17 cellular contexts compared by ENCODE assay signal in the genomic region with DNA sequence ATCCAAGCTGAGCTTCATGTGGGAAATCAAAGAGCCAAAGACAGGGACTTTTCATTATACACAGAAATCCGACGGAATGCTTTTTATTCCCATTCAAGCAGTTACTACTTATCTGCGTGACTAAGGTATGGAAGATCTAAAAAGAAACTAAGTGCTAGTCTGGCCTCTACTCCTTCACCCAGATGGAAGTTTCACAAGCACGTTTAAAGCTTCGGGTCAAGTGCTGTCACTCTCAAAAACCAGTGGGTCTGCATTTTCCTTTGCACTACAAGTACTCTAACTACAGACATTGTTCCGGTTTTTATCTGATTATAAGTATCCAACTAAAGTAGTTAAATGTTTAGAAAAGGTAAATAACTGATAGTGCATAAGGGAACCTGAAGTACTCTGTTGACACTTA. TPM values are rescaled to one million over a fixed set of nuclear protein-coding genes. Genes with fewer than 3 reads are reported as not detected.
DNase-seq lines count a peak whose midpoint lies in the region; ATAC-seq, FAIRE-seq and TF ChIP-seq lines count a peak whose summit lies in the region.
"Had no signal": no experiment of that assay in that cellular context is flagged by ENCODE, and none has a peak within 500 bp of the region (broad histone marks: within the 10 kb centered on the region; RNA-seq: fewer than 3 reads in every experiment).

No MANE protein-coding gene starts in this region.

- H3K4me1 Mint-ChIP-seq in type B pancreatic cell (ENCODE audit: unreplicated experiment), result peaks cover 12% of the 10 kb centered on the region

- H3K9me3 Mint-ChIP-seq in type B pancreatic cell, result no peaks in the 10 kb centered on the region
- H3K9me3 Mint-ChIP-seq: activated CD4-positive, alpha-beta T cell treated with anti-CD3 and anti-CD28 coated beads, Interleukin-2, amount 10 ng/mL, durations not matched to agents 7 days and 5 days; activated naive CD4-positive, alpha-beta T cell treated with anti-CD3 and anti-CD28 coated beads, Interleukin-2, amount 50 U/mL, for 24 hours; activated T-helper 1 cell treated with anti-CD3 and anti-CD28 coated beads, Interleukin-12 subunit alpha, Interleukin-12 subunit beta, Interleukin-2, Interleukin-4 antibody, amounts not matched to agents 30 ng/mL and 10 ng/mL and 1 ng/mL, durations not matched to agents 14 hours and 24 hours and 36 hours; CD8-positive, alpha-beta T cell; stimulated activated naive CD8-positive, alpha-beta T cell treated with anti-CD3 and anti-CD28 coated beads, Interleukin-15, Interleukin-2, amounts not matched to agents 100 ng/mL and 50 ng/mL, for 24 hours had no signal

- no peak overlapping the region for H3K9ac ChIP-seq in IMR-90 (ENCODE audit: low read depth, low read length)
- peak overlapping the region; percentile 69 for H3K9ac ChIP-seq in adipocyte (ENCODE audit: low read length)
- no peak overlapping the region for H3K9ac ChIP-seq in keratinocyte (ENCODE audit: control insufficient read depth, extremely low read depth, insufficient read depth, low read length)

- H4K5ac ChIP-seq in IMR-90 (ENCODE audit: low read depth, low read length), result peak overlapping the region; percentile 35; the same call in 1 of the 2 replicates

- H3K23ac ChIP-seq in IMR-90 (ENCODE audit: low read depth, low read length), result peak overlapping the region; percentile 29; the same call in 1 of the 2 replicates

- H2AFZ ChIP-seq in IMR-90 (replicated peaks; ENCODE audit: low read length, poor library complexity), result no peak overlapping the region
- H2AFZ ChIP-seq in keratinocyte (ENCODE audit: control insufficient read depth, low read length), result peak overlapping the region; percentile 42

- peak overlapping the region; percentile 54; the same call in 1 of the 2 replicates for H3K18ac ChIP-seq in IMR-90 (ENCODE audit: low read depth, low read length)

- H3K4me1 ChIP-seq in IMR-90 (ENCODE audit: control insufficient read depth, insufficient read depth, low read length) (no peaks in the 10 kb centered on the region), adipocyte (ENCODE audit: control insufficient read depth, insufficient read depth, low read length) (peaks cover 13% of the 10 kb centered on the region), keratinocyte (ENCODE audit: control insufficient read depth, extremely low read depth, insufficient read depth, low read length) (peaks cover 17% of the 10 kb centered on the region)
- H3K4me1 ChIP-seq: sigmoid colon, tibial artery had no signal

- no peaks in the 10 kb centered on the region for H3K36me3 ChIP-seq in IMR-90 (ENCODE audit: control insufficient read depth, insufficient read depth, low read length)
- H3K36me3 ChIP-seq in adipocyte (ENCODE audit: control insufficient read depth, insufficient read depth, low read length, severe bottlenecking), result no peaks in the 10 kb centered on the region
- no peaks in the 10 kb centered on the region for H3K36me3 ChIP-seq in keratinocyte (ENCODE audit: control insufficient read depth in 2 of 2, extremely low read depth in 1 of 2, insufficient read depth in 2 of 2, low read length in 2 of 2)
- H3K36me3 ChIP-seq: sigmoid colon, tibial artery, WERI-Rb-1 had no signal

- H4K20me1 ChIP-seq in IMR-90 (ENCODE audit: insufficient read depth, low read length) (no peaks in the 10 kb centered on the region), keratinocyte (ENCODE audit: control insufficient read depth, extremely low read depth, insufficient read depth, low read length) (no peaks in the 10 kb centered on the region)

- peaks cover 9% of the 10 kb centered on the region for H3K27me3 Mint-ChIP-seq in type B pancreatic cell

- peak overlapping the region; percentile 50 for H3K4me3 Mint-ChIP-seq in type B pancreatic cell
- H3K4me3 Mint-ChIP-seq: activated T-helper 1 cell treated with anti-CD3 and anti-CD28 coated beads, Interleukin-12 subunit alpha, Interleukin-12 subunit beta, Interleukin-2, Interleukin-4 antibody, amounts not matched to agents 30 ng/mL and 10 ng/mL and 1 ng/mL, durations not matched to agents 14 hours and 24 hours and 36 hours had no signal

- H3K79me2 ChIP-seq in keratinocyte (ENCODE audit: control insufficient read depth, insufficient read depth, low read length), result no peaks in the 10 kb centered on the region

- H2BK5ac ChIP-seq in IMR-90 (ENCODE audit: low read depth, low read length, poor library complexity, severe bottlenecking), result peak overlapping the region; percentile 5

- CTCF ChIA-PET in IMR-90 (lab: Yijun Ruan, JAX), result interaction anchor here (0.5 to 1.7 kb wide), 6 partner anchors 66 to 355 kb away, joined by 3 to 20 read pairs (median 4); no protein-coding TSS in a partner anchor

- peak overlapping the region; percentile 56; the same call in 1 of the 2 replicates for H3K4ac ChIP-seq in IMR-90 (ENCODE audit: low read depth, low read length)

- H3K36me3 Mint-ChIP-seq in type B pancreatic cell, result peaks cover 5% of the 10 kb centered on the region
- H3K36me3 Mint-ChIP-seq: activated naive CD4-positive, alpha-beta T cell treated with anti-CD3 and anti-CD28 coated beads, Interleukin-2, amount 50 U/mL, for 24 hours; CD8-positive, alpha-beta T cell had no signal

- in situ Hi-C loops in IMR-90 (cut with MboI; ENCODE audit: low sequenced_read_pairs), result loop anchor here (25.0 kb wide), 2 partner anchors 101 to 576 kb away; a partner anchor contains a TSS

- no peak overlapping the region for H3K56ac ChIP-seq in IMR-90 (ENCODE audit: extremely low read depth, insufficient read depth, low read length)

- ATAC-seq in IMR-90 (ENCODE audit: low read depth), result no peak
- ATAC-seq in HG03439 (IDR thresholded peaks at IDR 0.05; ENCODE audit: unreplicated experiment), result no peak
- ATAC-seq in GM18907 (IDR thresholded peaks at IDR 0.05; ENCODE audit: unreplicated experiment), result no peak

- peaks cover 0 to 3% of the 10 kb centered on the region in 2 experiments; a peak in 1 of 4 replicates for H3K79me1 ChIP-seq in IMR-90 (ENCODE audit: low read depth in 1 of 2, low read length in 2 of 2)

- H2AK9ac ChIP-seq in IMR-90 (replicated peaks; ENCODE audit: low read depth, low read length, poor library complexity), result no peak overlapping the region

- H3K27ac Mint-ChIP-seq in type B pancreatic cell, result peak overlapping the region; percentile 89
- H3K27ac Mint-ChIP-seq: activated CD4-positive, alpha-beta T cell treated with anti-CD3 and anti-CD28 coated beads, Interleukin-2, amount 10 ng/mL, durations not matched to agents 7 days and 5 days; activated T-helper 1 cell treated with anti-CD3 and anti-CD28 coated beads, Interleukin-12 subunit alpha, Interleukin-12 subunit beta, Interleukin-2, Interleukin-4 antibody, amounts not matched to agents 30 ng/mL and 10 ng/mL and 1 ng/mL, durations not matched to agents 14 hours and 24 hours and 36 hours; CD8-positive, alpha-beta T cell; stimulated activated naive CD8-positive, alpha-beta T cell treated with anti-CD3 and anti-CD28 coated beads, Interleukin-15, Interleukin-2, amounts not matched to agents 100 ng/mL and 50 ng/mL, for 24 hours had no signal

- H2BK15ac ChIP-seq in IMR-90 (ENCODE audit: low read depth, low read length), result peak overlapping the region; percentile 47; the same call in 2 of the 3 replicates

- peak overlapping the region; percentile 26; the same call in 1 of the 2 replicates for H2BK20ac ChIP-seq in IMR-90 (ENCODE audit: low read depth, low read length)

- dilution Hi-C loops in IMR-90 (cut with HindIII; ENCODE audit: low sequenced_read_pairs, unreplicated experiment) (loop anchor here (25.0 kb wide), 1 partner anchor 226 kb away; no protein-coding TSS in a partner anchor), keratinocyte (cut with MboI; ENCODE audit: extremely low pct_ligation_motif_present, low sequenced_read_pairs) (loop anchor here (25.0 kb wide), 1 partner anchor 226 kb away; no protein-coding TSS in a partner anchor)

- no peak for TF ChIP-seq POLR2A in IMR-90 (IDR thresholded peaks at IDR 0.05; ENCODE audit: low read depth, low read length)

- no CpG with 5 or more reads among the region's 6 CpGs for WGBS in IMR-90 (ENCODE audit: extremely low coverage in 2 of 2, insufficient read length in 1 of 2), 2 experiments

- intact Hi-C loops in IMR-90 (cut with micrococcal nuclease), result loop anchor here (1.0 to 5.0 kb wide), 11 partner anchors 79 to 553 kb away; no protein-coding TSS in a partner anchor

- peak overlapping the region; percentile 48; the same call in 1 of the 2 replicates for H3K4me2 ChIP-seq in IMR-90 (ENCODE audit: low read depth, low read length)
- no peak overlapping the region for H3K4me2 ChIP-seq in keratinocyte (ENCODE audit: control insufficient read depth, extremely low read depth, insufficient read depth, low read depth, low read length)

- no peak overlapping the region for H3K4me3 ChIP-seq in IMR-90 (ENCODE audit: insufficient read depth, low read depth, low read length)
- H3K4me3 ChIP-seq in adipocyte (ENCODE audit: low read length), result peak overlapping the region; percentile 61
- H3K4me3 ChIP-seq in keratinocyte (ENCODE audit: control insufficient read depth in 2 of 3, extremely low read depth in 1 of 3, insufficient read depth in 2 of 3, low read depth in 1 of 3, low read length in 3 of 3), result no peak overlapping the region
- H3K4me3 ChIP-seq: tibial artery had no signal

- H4K91ac ChIP-seq in IMR-90 (ENCODE audit: insufficient read depth, low read depth, low read length), result peak overlapping the region; percentile 13; the same call in 1 of the 2 replicates

- 0 out of 4 replicates have a peak overlapping the region, but pooled peaks of 1 of the 2 experiments have one; percentile 23 for H4K8ac ChIP-seq in IMR-90 (ENCODE audit: low read depth in 2 of 2, low read length in 2 of 2)

- no peaks in the 10 kb centered on the region for H3K27me3 ChIP-seq in IMR-90 (ENCODE audit: control insufficient read depth, insufficient read depth, low read length)
- no peaks in the 10 kb centered on the region for H3K27me3 ChIP-seq in adipocyte (replicated peaks; ENCODE audit: control insufficient read depth, insufficient read depth, low read length)
- H3K27me3 ChIP-seq in keratinocyte (ENCODE audit: control insufficient read depth, extremely low read depth, insufficient read depth, low read length), result no peaks in the 10 kb centered on the region
- H3K27me3 ChIP-seq: sigmoid colon had no signal

- DNase-seq in IMR-90, result no peak
- DNase-seq in adipocyte (ENCODE audit: low read depth), result no peak
- no peak for DNase-seq in keratinocyte (ENCODE audit: low read depth, low spot score)
- no peak for DNase-seq in type B pancreatic cell (ENCODE audit: extremely low spot score, unreplicated experiment)
- DNase-seq in activated gamma-delta T cell treated with Interleukin-2 at 50 U/mL for 16 hours, result no peak
- DNase-seq: left ventricle myocardium superior, sigmoid colon had no signal

- no peak overlapping the region for H2AK5ac ChIP-seq in IMR-90 (ENCODE audit: low read depth, low read length)

- H3K14ac ChIP-seq in IMR-90 (replicated peaks; ENCODE audit: low read depth, low read length), result 0 out of 2 replicates have a peak overlapping the region, but pooled peaks have one; percentile 38

- TF ChIP-seq RAD21 in IMR-90 (IDR thresholded peaks at IDR 0.05; ENCODE audit: low read length), result no peak

- no peak for TF ChIP-seq CTCF in IMR-90 (conservative IDR thresholded peaks at IDR 0.05; ENCODE audit: low read depth, low read length)
- no peak for TF ChIP-seq CTCF in keratinocyte (optimal IDR thresholded peaks at IDR 0.05 in 1 of 3, IDR thresholded peaks at IDR 0.05 in 1 of 3, conservative IDR thresholded peaks at IDR 0.05 in 1 of 3; ENCODE audit: extremely low read depth in 1 of 3, insufficient read depth in 2 of 3, low read length in 3 of 3)
- TF ChIP-seq CTCF in type B pancreatic cell (conservative IDR thresholded peaks at IDR 0.05), result no peak

- H2BK120ac ChIP-seq in IMR-90 (ENCODE audit: low read depth, low read length), result peak overlapping the region; percentile 30; the same call in 1 of the 2 replicates

- BruUV-seq in IMR-90 (replicated peaks; lab: Mats Ljungman, UMichigan), result no TSS peak

- H3K9me1 ChIP-seq in IMR-90 (ENCODE audit: insufficient read depth, low read length) (no peaks in the 10 kb centered on the region), keratinocyte (ENCODE audit: control insufficient read depth, extremely low read depth, insufficient read depth, low read length) (no peaks in the 10 kb centered on the region)

- POLR2A ChIA-PET in IMR-90 (lab: Charles Lee; ENCODE audit: unreplicated experiment), result no interaction called here

- H3K27ac ChIP-seq in IMR-90 (ENCODE audit: insufficient read depth, low read length), result no peak overlapping the region
- H3K27ac ChIP-seq in keratinocyte (ENCODE audit: control insufficient read depth, insufficient read depth, low read length), result no peak overlapping the region
- H3K27ac ChIP-seq: sigmoid colon, tibial artery, WERI-Rb-1 had no signal

- no peaks in the 10 kb centered on the region for H3K9me3 ChIP-seq in IMR-90 (ENCODE audit: control insufficient read depth, insufficient read depth, low read length)
- no peaks in the 10 kb centered on the region for H3K9me3 ChIP-seq in adipocyte (ENCODE audit: control insufficient read depth, low read length)
- no peaks in the 10 kb centered on the region for H3K9me3 ChIP-seq in keratinocyte (ENCODE audit: control insufficient read depth, low read depth, low read length)
- H3K9me3 ChIP-seq: sigmoid colon, tibial artery had no signal

- peak; percentile 34 for FAIRE-seq in keratinocyte (lab: Jason Lieb, UNC)

RNA-seq across cellular contexts. Expression of a gene that starts 13.7 kb away (rescaled TPM):
- total RNA-seq in IMR-90 (2012; rRNA removed) (33.6 and 50.9 TPM in 2 replicates), type B pancreatic cell (ENCODE audit: low replicate concordance) (73.4 and 77.4 TPM in 2 replicates)
- polyA plus RNA-seq in IMR-90 (2012; rRNA removed) (14.1 and 15.7 TPM in 2 replicates), keratinocyte (24.5 to 50.3 TPM (median 48.7 TPM) in 3 replicates)
- 3.9 and 6.2 TPM in 2 replicates for polyA plus RNA-seq in IMR-90 (2012; cell fraction: cytosol; rRNA removed)
- polyA plus RNA-seq in IMR-90 (2012; cell fraction: nucleus; rRNA removed; ENCODE audit: low replicate concordance), result 3.0 and 23.7 TPM in 2 replicates
- polyA plus RNA-seq in keratinocyte (2011; ENCODE audit: low read depth), result 15.0 TPM
- 23.5 and 32.4 TPM in 2 replicates for polyA plus RNA-seq in keratinocyte (2011; cell fraction: cytosol; rRNA removed)
- polyA plus RNA-seq in keratinocyte (2011; cell fraction: nucleus; rRNA removed), result 44.3 and 51.4 TPM in 2 replicates
- polyA plus RNA-seq in keratinocyte (2012; ENCODE audit: low replicate concordance), result 16.7 and 39.8 TPM in 2 replicates
- polyA minus RNA-seq in keratinocyte, result 28.1 to 51.7 TPM (median 33.3 TPM) in 3 replicates
- polyA minus RNA-seq in keratinocyte (2011; cell fraction: cytosol; rRNA and poly(A)+ RNA removed), result 40.3 TPM
- polyA minus RNA-seq in keratinocyte (2011; cell fraction: nucleus; rRNA and poly(A)+ RNA removed), result 30.6 and 76.9 TPM in 2 replicates
- total RNA-seq: H4 had no signal
